In the genomic region with DNA sequence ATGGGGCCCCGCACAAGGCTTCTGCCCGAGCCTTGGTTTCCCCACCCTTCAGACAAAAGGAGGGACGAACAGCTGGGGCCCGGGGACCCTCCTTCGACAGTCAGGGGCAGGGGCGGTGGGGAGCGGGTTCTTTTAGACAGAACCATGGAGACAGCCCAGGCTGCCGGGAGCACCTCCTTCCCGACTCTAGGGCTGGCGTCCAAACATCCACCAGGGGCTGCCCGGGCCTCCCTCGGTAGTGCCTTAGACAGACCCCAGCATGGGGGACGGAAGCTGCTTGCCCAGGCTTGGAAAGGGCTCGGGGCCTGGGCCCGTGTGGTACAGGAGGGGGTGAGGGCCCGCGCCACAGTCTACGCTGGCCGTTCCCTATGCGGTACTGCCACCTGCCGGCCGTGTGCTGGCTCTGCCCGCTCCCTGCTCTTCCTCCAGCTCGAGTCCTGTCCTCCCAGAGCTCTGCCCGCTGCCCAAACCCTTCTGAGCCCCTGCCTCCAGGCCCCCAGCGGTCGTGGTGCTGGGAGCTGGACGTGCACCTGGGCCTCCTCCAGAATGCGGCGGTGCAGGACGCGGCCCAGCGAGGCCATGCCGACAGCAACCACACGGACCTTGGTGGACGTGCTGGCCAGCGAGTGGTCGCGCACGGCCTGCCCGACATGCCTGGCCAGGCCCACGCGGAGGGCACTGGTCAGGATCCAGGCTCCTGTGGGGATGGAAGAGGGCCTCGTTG, we compare ENCODE assay signal across 1 cellular context.
TF ChIP-seq lines count a peak whose summit lies in the region.

No MANE protein-coding gene starts in this region.

TF ChIP-seq in HepG2, 621 proteins besides CTCF, POLR2A, EP300 and RAD21 (continued from another document):
- TF ChIP-seq SNAPC4 (CRISPR knock-in tag; IDR thresholded peaks at IDR 0.05) = no peak
- TF ChIP-seq ZBTB46 (CRISPR knock-in tag; IDR thresholded peaks at IDR 0.05; ENCODE audit: borderline replicate concordance) = no peak
- TF ChIP-seq ZNF335 (CRISPR knock-in tag; IDR thresholded peaks at IDR 0.05) = no peak
- TF ChIP-seq HNRNPL (IDR thresholded peaks at IDR 0.05; ENCODE audit: low read depth, low read length) = peak; percentile 73; the same call in 1 of the 2 replicates
- TF ChIP-seq FLYWCH1 (CRISPR knock-in tag; IDR thresholded peaks at IDR 0.05) = no peak
- TF ChIP-seq NFIB (CRISPR knock-in tag; IDR thresholded peaks at IDR 0.05; ENCODE audit: borderline replicate concordance) = no peak
- TF ChIP-seq CEBPB (IDR thresholded peaks at IDR 0.05; ENCODE audit: borderline replicate concordance, low read depth, low read length) = no peak
- TF ChIP-seq ZNF569 (CRISPR knock-in tag; IDR thresholded peaks at IDR 0.05; ENCODE audit: borderline replicate concordance) = no peak
- no peak for TF ChIP-seq MAFG (CRISPR knock-in tag; IDR thresholded peaks at IDR 0.05)
- TF ChIP-seq ZSCAN12 (CRISPR knock-in tag; IDR thresholded peaks at IDR 0.05) = no peak
